Comparison of ENCODE assay signal across 17 cellular contexts in the genomic region with DNA sequence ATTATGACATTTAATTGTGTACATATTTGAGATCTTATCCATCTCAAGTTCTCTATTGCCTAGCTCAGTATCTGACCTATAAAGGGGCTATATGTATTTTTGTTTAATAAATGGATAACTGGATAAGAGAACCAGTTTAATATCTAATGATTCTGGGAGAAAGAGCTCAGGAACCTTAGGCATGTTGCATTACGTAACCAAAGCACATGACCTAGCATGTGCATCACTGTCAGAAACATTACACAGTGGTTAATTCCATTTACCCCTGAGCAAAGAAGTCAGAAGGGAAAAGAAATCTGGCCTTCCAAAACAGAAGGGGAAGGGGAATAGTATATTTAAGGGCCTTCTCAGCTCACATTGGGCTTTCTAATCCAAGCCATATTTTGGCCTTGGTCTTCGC. TPM values are rescaled to one million over a fixed set of nuclear protein-coding genes. Genes with fewer than 3 reads are reported as not detected.
DNase-seq lines count a peak whose midpoint lies in the region; ATAC-seq and TF ChIP-seq lines count a peak whose summit lies in the region.
"Had no signal": no experiment of that assay in that cellular context is flagged by ENCODE, and none has a peak within 500 bp of the region (broad histone marks: within the 10 kb centered on the region; RNA-seq: fewer than 3 reads in every experiment).

No MANE protein-coding gene starts in this region.

- no peak overlapping the region for H3K4me3 ChIP-seq in ACC112 (ENCODE audit: low read depth, low read length)
- H3K4me3 ChIP-seq in epithelial cell of esophagus (ENCODE audit: low read length) = no peak overlapping the region
- no peak overlapping the region for H3K4me3 ChIP-seq in left lung
- no peak overlapping the region for H3K4me3 ChIP-seq in upper lobe of right lung
- H3K4me3 ChIP-seq: MG63 had no signal

- H3K79me2 ChIP-seq in ACC112 (ENCODE audit: control insufficient read depth, insufficient read depth, low read length, unreplicated experiment) = peaks cover 12% of the 10 kb centered on the region

- peak overlapping the region; percentile 0; the same call in 1 of the 2 replicates for H3K27ac ChIP-seq in ACC112 (ENCODE audit: low read depth, low read length)
- H3K27ac ChIP-seq in left lung = no peak overlapping the region
- H3K27ac ChIP-seq in upper lobe of right lung = no peak overlapping the region
- no peak overlapping the region for H3K27ac ChIP-seq in foreskin keratinocyte

- intact Hi-C loops in left lung (cut with DNase I) (no loop called here), upper lobe of right lung (cut with DNase I) (no loop called here)

- H3K27me3 ChIP-seq in ACC112 (ENCODE audit: insufficient read depth, low read length) = no peaks in the 10 kb centered on the region
- H3K27me3 ChIP-seq in left lung = peaks cover 0 to 2% of the 10 kb centered on the region in 2 donors
- no peaks in the 10 kb centered on the region for H3K27me3 ChIP-seq in upper lobe of right lung
- peaks cover 13% of the 10 kb centered on the region for H3K27me3 ChIP-seq in foreskin keratinocyte
- H3K27me3 ChIP-seq: MG63 had no signal

- H3K9me3 ChIP-seq in left lung = no peaks in the 10 kb centered on the region
- no peaks in the 10 kb centered on the region for H3K9me3 ChIP-seq in upper lobe of right lung
- H3K9me3 ChIP-seq: MG63 had no signal

- TF ChIP-seq CTCF in epithelial cell of esophagus (IDR thresholded peaks at IDR 0.05; ENCODE audit: insufficient read depth, low read depth, low read length, missing control alignments) (no peak), left lung (IDR thresholded peaks at IDR 0.05) (no peak), upper lobe of right lung (IDR thresholded peaks at IDR 0.05) (no peak), foreskin keratinocyte (conservative IDR thresholded peaks at IDR 0.05) (no peak)

- ATAC-seq in left lung (peak; percentile 17), HG03196 (IDR thresholded peaks at IDR 0.05; ENCODE audit: unreplicated experiment) (no peak), upper lobe of right lung (no peak), foreskin keratinocyte (no peak)

- H3K4me1 ChIP-seq in ACC112 (ENCODE audit: control insufficient read depth, insufficient read depth, low read length, unreplicated experiment) (peaks cover 18% of the 10 kb centered on the region), left lung (no peaks in the 10 kb centered on the region), upper lobe of right lung (no peaks in the 10 kb centered on the region), foreskin keratinocyte (no peaks in the 10 kb centered on the region)

- DNase-seq in NCI-H226 (peak; percentile 52), epithelial cell of esophagus (ENCODE audit: low read depth) (peak; percentile 59), left lung (no peak), upper lobe of right lung (no peak), foreskin keratinocyte (no peak), DMS53 (lab: John Stamatoyannopoulos, UW) (no peak)
- DNase-seq: 8988T; CD4-positive, alpha-beta memory T cell; DMS79 treated with DMSO at 0.1 percent for 48 hours; GF-D8; HFFc6; MG63; NCI-H1092 treated with DMSO at 0.1 percent for 48 hours; NCI-H187; NCI-H82 had no signal

- H3K36me3 ChIP-seq in ACC112 (ENCODE audit: insufficient read depth, low read length) (no peaks in the 10 kb centered on the region; the same call in 1 of the 2 replicates), left lung (no peaks in the 10 kb centered on the region), upper lobe of right lung (no peaks in the 10 kb centered on the region)
- H3K36me3 ChIP-seq: MG63 had no signal

- H2AFZ ChIP-seq in ACC112 (ENCODE audit: low read length, unreplicated experiment) = no peak overlapping the region

RNA-seq across cellular contexts. Expression of a gene that starts 12.3 kb away (rescaled TPM):
- total RNA-seq in left lung (1 to 10 TPM; 4.3 to 9.8 TPM), upper lobe of right lung (2.9 TPM), foreskin keratinocyte (0.25 and 0.44 TPM in 2 replicates)
- polyA plus RNA-seq in foreskin keratinocyte = 0.03 and 0.04 TPM in 2 replicates
- total RNA-seq: CD4-positive, alpha-beta memory T cell had no signal
- polyA plus RNA-seq: CD4-positive, alpha-beta memory T cell had no signal

Comparison
In these comparisons a context has a peak if more than half of its experiments do, and no peak if none do; other contexts are left out.
1. DNase-seq: peak in NCI-H226 (single experiment) and epithelial cell of esophagus (single experiment); none in left lung (0 of 2), upper lobe of right lung (single experiment), foreskin keratinocyte (0 of 2) and DMS53 (single experiment).